25 cellular contexts compared by ENCODE assay signal in genomic region chr2:19843992-19844515, GRCh38.
"Had no signal": no experiment of that assay in that cellular context is flagged by ENCODE, and none has a peak within 500 bp of the region (broad histone marks: within the 10 kb centered on the region; RNA-seq: fewer than 3 reads in every experiment).

No MANE protein-coding gene starts in this region.

- H3K36me3 Mint-ChIP-seq: immature natural killer cell; naive thymus-derived CD4-positive, alpha-beta T cell; neural progenitor cell; stimulated activated naive B cell treated with anti-CD40 and anti-IgM and Interleukin-4, amounts not matched to agents 10 μg/mL and 1 μg/mL and 100 μg/mL, for 72 hours had no signal

- H3K36me3 ChIP-seq: esophagus squamous epithelium, neural progenitor cell, right lobe of liver, thoracic aorta, transverse colon, vagina had no signal

- H3K27ac Mint-ChIP-seq: dendritic cell treated with granulocyte-macrophage colony-stimulating factor and Interleukin-4, amounts not matched to agents 40 ng/mL and 50 ng/mL, for 4 days; immature natural killer cell; naive thymus-derived CD4-positive, alpha-beta T cell; nephron; stimulated activated naive B cell treated with anti-CD40 and anti-IgM and Interleukin-4, amounts not matched to agents 10 μg/mL and 1 μg/mL and 100 μg/mL, for 72 hours; stimulated activated naive CD8-positive, alpha-beta T cell treated with anti-CD3 and anti-CD28 coated beads, Interleukin-15, Interleukin-2, amounts not matched to agents 100 ng/mL and 50 ng/mL, for 24 hours had no signal

- H3K4me3 ChIP-seq: esophagus squamous epithelium, neural progenitor cell, right lobe of liver, thoracic aorta, transverse colon, vagina had no signal

- H3K9me3 Mint-ChIP-seq: dendritic cell treated with granulocyte-macrophage colony-stimulating factor and Interleukin-4, amounts not matched to agents 40 ng/mL and 50 ng/mL, for 4 days; stimulated activated naive CD8-positive, alpha-beta T cell treated with anti-CD3 and anti-CD28 coated beads, Interleukin-15, Interleukin-2, amounts not matched to agents 100 ng/mL and 50 ng/mL, for 24 hours had no signal

- FAIRE-seq: colon, endothelial cell of umbilical vein, keratinocyte, small intestine had no signal

- ATAC-seq: naive thymus-derived CD4-positive, alpha-beta T cell; right lobe of liver; stimulated activated naive B cell treated with anti-CD40 and anti-IgM and Interleukin-4, amounts not matched to agents 10 μg/mL and 1 μg/mL and 100 μg/mL, for 72 hours had no signal

- DNase-seq: effector memory CD4-positive, alpha-beta T cell; esophagus squamous epithelium; foreskin melanocyte; glutamatergic neuron; hypothalamus; immature natural killer cell; mesenchymal stem cell; midbrain; naive thymus-derived CD4-positive, alpha-beta T cell; retina; right lobe of liver; small intestine; stimulated activated CD4-positive, alpha-beta T cell treated with anti-CD3 and anti-CD28 coated beads, Interleukin-15, amount 100 ng/mL, for 24 hours; stimulated activated CD4-positive, alpha-beta T cell treated with anti-CD3 and anti-CD28 coated beads, Interleukin-2, amount 100 ng/mL, for 48 hours; stimulated activated naive B cell treated with anti-CD40 and anti-IgM and Interleukin-4, amounts not matched to agents 10 μg/mL and 1 μg/mL and 100 μg/mL, for 72 hours; transverse colon had no signal

- H3K4me1 Mint-ChIP-seq: immature natural killer cell; nephron; neural progenitor cell; stimulated activated naive B cell treated with anti-CD40 and anti-IgM and Interleukin-4, amounts not matched to agents 10 μg/mL and 1 μg/mL and 100 μg/mL, for 72 hours had no signal

- H2AFZ ChIP-seq: neural progenitor cell had no signal

- H3K4me3 Mint-ChIP-seq: dendritic cell treated with granulocyte-macrophage colony-stimulating factor and Interleukin-4, amounts not matched to agents 40 ng/mL and 50 ng/mL, for 4 days; immature natural killer cell; naive thymus-derived CD4-positive, alpha-beta T cell; nephron; neural progenitor cell; stimulated activated naive B cell treated with anti-CD40 and anti-IgM and Interleukin-4, amounts not matched to agents 10 μg/mL and 1 μg/mL and 100 μg/mL, for 72 hours; stimulated activated naive CD8-positive, alpha-beta T cell treated with anti-CD3 and anti-CD28 coated beads, Interleukin-15, Interleukin-2, amounts not matched to agents 100 ng/mL and 50 ng/mL, for 24 hours had no signal

- H3K9me3 ChIP-seq: esophagus squamous epithelium, right lobe of liver, thoracic aorta, transverse colon, vagina had no signal

- H3K4me2 ChIP-seq: neural progenitor cell had no signal

- H3K27ac ChIP-seq: esophagus squamous epithelium, neural progenitor cell, right lobe of liver, thoracic aorta, transverse colon, vagina had no signal

- H3K4me1 ChIP-seq: esophagus squamous epithelium, neural progenitor cell, right lobe of liver, transverse colon, vagina had no signal

- H3K9ac ChIP-seq: neural progenitor cell had no signal

- H3K27me3 ChIP-seq: neural progenitor cell, right lobe of liver, transverse colon, vagina had no signal
